Comparison of ENCODE assay signal across 8 cellular contexts in the genomic region with DNA sequence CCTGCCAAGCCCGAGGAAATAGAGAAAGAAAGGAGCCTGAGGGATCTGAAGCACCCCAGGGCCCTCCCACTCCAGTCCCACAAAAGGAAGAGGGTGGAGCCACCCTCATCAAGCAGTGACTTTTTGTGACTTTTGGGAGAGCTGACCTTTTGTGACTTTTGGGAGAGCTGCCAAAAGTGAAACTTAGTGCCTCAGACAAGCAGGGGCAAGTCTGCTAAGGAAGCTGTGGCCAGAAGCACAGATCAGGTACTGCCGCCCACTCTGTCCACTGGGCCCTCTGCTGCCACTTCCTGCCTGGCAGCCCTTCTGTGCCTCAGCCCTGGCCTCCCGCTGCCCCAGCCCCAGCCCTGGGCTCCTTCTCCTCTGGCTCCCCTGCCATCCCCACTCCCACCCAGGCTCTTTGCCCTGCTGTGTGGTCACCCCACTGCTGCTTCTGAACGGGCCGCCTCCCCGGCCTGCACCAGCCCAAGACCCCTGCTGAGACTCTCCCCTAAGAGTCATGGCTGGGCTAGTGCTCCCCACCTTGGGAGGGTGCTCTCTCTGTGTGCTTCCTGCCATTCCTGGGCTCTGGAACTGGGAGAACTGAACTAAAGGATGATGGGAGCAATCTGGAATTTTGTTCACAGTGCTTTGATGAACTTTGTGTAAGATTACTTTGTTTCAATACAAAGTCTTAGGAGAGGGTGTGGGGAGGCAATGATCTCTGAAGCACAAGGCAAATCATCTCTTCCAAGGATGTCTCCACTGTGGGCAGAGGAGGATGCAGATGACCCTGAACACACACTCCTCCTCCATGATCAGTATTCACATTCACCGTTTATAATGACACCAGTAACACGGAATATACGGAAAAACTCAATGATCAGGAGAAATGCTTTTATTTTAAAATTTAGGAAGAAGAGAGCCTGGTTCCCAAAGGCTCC. TPM values are rescaled to one million over a fixed set of nuclear protein-coding genes. Genes with fewer than 3 reads are reported as not detected.
DNase-seq lines count a peak whose midpoint lies in the region; ATAC-seq and TF ChIP-seq lines count a peak whose summit lies in the region.

A gene (plus strand): TSS at position 147 of the 923 bp plus-strand sequence. CDS start 3,035 bp downstream, outside the sequence.

- no peak within 1 kb of the TSS for H3K4me3 ChIP-seq in HFF-Myc (replicated peaks; ENCODE audit: low read depth, low read length)
- no peak within 1 kb of the TSS for H3K4me3 ChIP-seq in iPS-20b (ENCODE audit: low read length)
- H3K4me3 ChIP-seq in upper lobe of right lung = no peak within 1 kb of the TSS

- H3K27ac ChIP-seq in CD4-positive, alpha-beta T cell (ENCODE audit: low read depth, low read length) = peak within 1 kb of the TSS; percentile 21
- H3K27ac ChIP-seq in iPS-20b (ENCODE audit: low read length) (peak within 1 kb of the TSS; percentile 14), upper lobe of right lung (peak within 1 kb of the TSS; percentile 68)

- H3K27me3 ChIP-seq in CD4-positive, alpha-beta T cell (ENCODE audit: control insufficient read depth, insufficient read depth, low read length) = no peaks in the 10 kb centered on the region
- H3K27me3 ChIP-seq in iPS-20b (ENCODE audit: insufficient read depth, low read length) (no peaks in the 10 kb centered on the region), upper lobe of right lung (no peaks in the 10 kb centered on the region)

- no peaks in the 10 kb centered on the region for H3K36me3 Mint-ChIP-seq in CD4-positive, alpha-beta T cell (ENCODE audit: low read depth)
- peaks cover 6% of the 10 kb centered on the region for H3K36me3 Mint-ChIP-seq in activated CD4-positive, alpha-beta T cell treated with anti-CD3 and anti-CD28 coated beads, Interleukin-2, amount 10 ng/mL, durations not matched to agents 7 days and 5 days (ENCODE audit: low read depth)

- peak within 1 kb of the TSS; percentile 99 for H3K27ac Mint-ChIP-seq in CD4-positive, alpha-beta T cell
- peak within 1 kb of the TSS; percentile 95 for H3K27ac Mint-ChIP-seq in activated CD4-positive, alpha-beta T cell treated with anti-CD3 and anti-CD28 coated beads, Interleukin-2, amount 10 ng/mL, durations not matched to agents 7 days and 5 days

- ATAC-seq in CD4-positive, alpha-beta T cell (ENCODE audit: poor library complexity) = no peak
- ATAC-seq in upper lobe of right lung = peak; percentile 86

- H3K27me3 Mint-ChIP-seq in CD4-positive, alpha-beta T cell = no peaks in the 10 kb centered on the region
- H3K27me3 Mint-ChIP-seq in activated CD4-positive, alpha-beta T cell treated with anti-CD3 and anti-CD28 coated beads, Interleukin-2, amount 10 ng/mL, durations not matched to agents 7 days and 5 days = no peaks in the 10 kb centered on the region

- TF ChIP-seq CTCF in CD4-positive, alpha-beta T cell (IDR thresholded peaks at IDR 0.05) = no peak
- TF ChIP-seq CTCF in HFF-Myc (IDR thresholded peaks at IDR 0.05; ENCODE audit: low read depth, low read length, missing control alignments) (no peak), upper lobe of right lung (IDR thresholded peaks at IDR 0.05) (no peak)

- no peaks in the 10 kb centered on the region for H3K9me3 ChIP-seq in CD4-positive, alpha-beta T cell (ENCODE audit: control insufficient read depth, low read length)
- H3K9me3 ChIP-seq in iPS-20b (ENCODE audit: insufficient read depth, low read depth, low read length) (no peaks in the 10 kb centered on the region), upper lobe of right lung (no peaks in the 10 kb centered on the region)

- peak within 1 kb of the TSS; percentile 47 for H3K4me3 Mint-ChIP-seq in CD4-positive, alpha-beta T cell
- peak within 1 kb of the TSS; percentile 77 for H3K4me3 Mint-ChIP-seq in activated CD4-positive, alpha-beta T cell treated with anti-CD3 and anti-CD28 coated beads, Interleukin-2, amount 10 ng/mL, durations not matched to agents 7 days and 5 days

- H3K36me3 ChIP-seq in iPS-20b (ENCODE audit: insufficient read depth, low read depth, low read length) = no peaks in the 10 kb centered on the region
- H3K36me3 ChIP-seq in upper lobe of right lung = no peaks in the 10 kb centered on the region

- intact Hi-C loops in CD4-positive, alpha-beta T cell (cut with DNase I, micrococcal nuclease) = no loop called here
- intact Hi-C loops in upper lobe of right lung (cut with DNase I) = no loop called here

- CTCF ChIA-PET in CD4-positive, alpha-beta T cell (lab: Charles Lee) = interaction anchor here (1.1 kb wide), 1 partner anchor 94 kb away, joined by 3 read pairs; no protein-coding TSS in a partner anchor
- CTCF ChIA-PET in activated CD4-positive, alpha-beta T cell treated with anti-CD3 and anti-CD28 coated beads, Interleukin-2, amount 10 ng/mL, durations not matched to agents 7 days and 5 days (lab: Charles Lee) = interaction anchor here (0.7 to 2.9 kb wide), 4 partner anchors 10 to 227 kb away, joined by 3 to 7 read pairs (median 3); no protein-coding TSS in a partner anchor

- no peaks in the 10 kb centered on the region for H3K9me3 Mint-ChIP-seq in CD4-positive, alpha-beta T cell
- H3K9me3 Mint-ChIP-seq in activated CD4-positive, alpha-beta T cell treated with anti-CD3 and anti-CD28 coated beads, Interleukin-2, amount 10 ng/mL, durations not matched to agents 7 days and 5 days = no peaks in the 10 kb centered on the region

- H3K4me1 ChIP-seq in iPS-20b (ENCODE audit: insufficient read depth, low read length) (peaks cover 7% of the 10 kb centered on the region; the same call in 1 of the 2 replicates), upper lobe of right lung (peaks cover 19% of the 10 kb centered on the region)

- peak in 2 of 10 experiments; percentile 8 to 10 for DNase-seq in CD4-positive, alpha-beta T cell
- DNase-seq in HFF-Myc (ENCODE audit: extremely low read depth, low read depth) (peak; percentile 44), upper lobe of right lung (peak; percentile 78), NCI-H446 treated with DMSO at 0.1 percent for 48 hours (lab: John Stamatoyannopoulos, UW) (no peak), NCI-H524 treated with DMSO at 0.1 percent for 48 hours (lab: John Stamatoyannopoulos, UW) (no peak), NCI-H2107 (lab: John Stamatoyannopoulos, UW) (no peak)
- DNase-seq in activated CD4-positive, alpha-beta T cell treated with anti-CD3 and anti-CD28 coated beads, Interleukin-2, amount 10 ng/mL, durations not matched to agents 7 days and 5 days = peak; percentile 49

- peaks cover 66% of the 10 kb centered on the region for H3K4me1 Mint-ChIP-seq in CD4-positive, alpha-beta T cell (ENCODE audit: low read depth)
- peaks cover 81% of the 10 kb centered on the region for H3K4me1 Mint-ChIP-seq in activated CD4-positive, alpha-beta T cell treated with anti-CD3 and anti-CD28 coated beads, Interleukin-2, amount 10 ng/mL, durations not matched to agents 7 days and 5 days

- peak within 1 kb of the TSS; percentile 59; the same call in 1 of the 2 replicates for H3K9ac ChIP-seq in iPS-20b (ENCODE audit: low read depth, low read length)

- POLR2A ChIA-PET in CD4-positive, alpha-beta T cell (lab: Charles Lee) = no interaction called here
- POLR2A ChIA-PET in activated CD4-positive, alpha-beta T cell treated with anti-CD3 and anti-CD28 coated beads, Interleukin-2, amount 10 ng/mL, durations not matched to agents 7 days and 5 days (lab: Charles Lee) = no interaction called here

RNA-seq across cellular contexts. Expression of the gene that starts here (rescaled TPM):
- under 1 TPM; 0.67 to 0.85 TPM for total RNA-seq in CD4-positive, alpha-beta T cell
- 10 to 100 TPM; 46.0 to 54.3 TPM for total RNA-seq in activated CD4-positive, alpha-beta T cell treated with anti-CD3 and anti-CD28 coated beads, Interleukin-2, amount 10 ng/mL, durations not matched to agents 7 days and 5 days
- 0.84 TPM for total RNA-seq in upper lobe of right lung

Comparison
In these comparisons a context has a peak if more than half of its experiments do, and no peak if none do; other contexts are left out.
1. RNA of the gene that starts here (total RNA-seq): 46.0 to 54.3 TPM in activated CD4-positive, alpha-beta T cell treated with anti-CD3 and anti-CD28 coated beads, Interleukin-2, amount 10 ng/mL, durations not matched to agents 7 days and 5 days; 0.67 to 0.85 TPM in CD4-positive, alpha-beta T cell and 0.84 TPM in upper lobe of right lung (single experiment); every median in the first group is over 10 times any median in the second.
2. Peak in DNase-seq, ATAC-seq and H3K27ac ChIP-seq in upper lobe of right lung; RNA of the gene not detected or under 1 TPM.
3. DNase-seq: peak in HFF-Myc (single experiment) and activated CD4-positive, alpha-beta T cell treated with anti-CD3 and anti-CD28 coated beads, Interleukin-2, amount 10 ng/mL, durations not matched to agents 7 days and 5 days (single experiment); none in NCI-H446 treated with DMSO at 0.1 percent for 48 hours (single experiment), NCI-H524 treated with DMSO at 0.1 percent for 48 hours (single experiment) and NCI-H2107 (single experiment).
4. H3K27ac ChIP-seq: peak in every context shown above with its lines; median percentile 68 in upper lobe of right lung; 21 in CD4-positive, alpha-beta T cell; 14 in iPS-20b.